In the genomic region with DNA sequence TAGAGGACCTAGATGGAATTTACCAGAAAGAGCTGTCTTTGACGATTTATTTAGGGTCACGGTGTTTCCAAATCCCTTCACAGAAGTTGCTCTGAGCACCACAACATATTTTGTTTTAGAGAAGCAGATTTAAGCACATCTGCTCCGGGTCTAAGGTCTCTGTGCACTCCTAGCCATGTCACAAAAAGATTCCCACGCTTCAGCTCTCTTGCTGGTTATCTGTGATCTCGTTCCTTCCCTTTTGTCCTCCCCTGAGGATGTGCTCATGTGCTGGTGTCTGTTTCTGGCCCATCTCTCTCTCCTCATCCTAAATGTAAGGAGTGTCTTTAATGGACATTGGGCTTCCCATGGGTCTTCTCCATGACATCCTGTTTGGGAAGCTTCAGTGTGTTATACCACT, we compare ENCODE assay signal across 15 cellular contexts. TPM values are rescaled to one million over a fixed set of nuclear protein-coding genes. Genes with fewer than 3 reads are reported as not detected.
DNase-seq lines count a peak whose midpoint lies in the region; ATAC-seq and TF ChIP-seq lines count a peak whose summit lies in the region.
"Had no signal": no experiment of that assay in that cellular context is flagged by ENCODE, and none has a peak within 500 bp of the region (broad histone marks: within the 10 kb centered on the region; RNA-seq: fewer than 3 reads in every experiment).

No MANE protein-coding gene starts in this region.

- no peak for TF ChIP-seq CTCF in prostate gland (IDR thresholded peaks at IDR 0.05)

- TF ChIP-seq POLR2A in prostate gland (IDR thresholded peaks at IDR 0.05) = no peak

- 53% methylated on average over 5 of the region's 5 CpGs for WGBS in right cardiac atrium
- 67% methylated on average over 5 of the region's 5 CpGs for WGBS in prostate gland

- peak overlapping the region in 1 of 7 donors; percentile 78 for H3K27ac Mint-ChIP-seq in CD4-positive, alpha-beta memory T cell
- H3K27ac Mint-ChIP-seq: activated T-helper 2 cell treated with anti-CD3 and anti-CD28 coated beads, Interferon-gamma antibody, Interleukin-2, Interleukin-4, amounts not matched to agents 10 μg/mL and 5 μg/mL and 100 μg/mL, durations not matched to agents 14 hours and 24 hours and 36 hours; IgD-negative memory B cell; memory B cell had no signal

- no peaks in the 10 kb centered on the region for H3K9me3 ChIP-seq in right cardiac atrium (ENCODE audit: control insufficient read depth, low read length)
- H3K9me3 ChIP-seq in prostate gland = no peaks in the 10 kb centered on the region
- H3K9me3 ChIP-seq in CD4-positive, alpha-beta memory T cell (ENCODE audit: control insufficient read depth in 1 of 2, low read length in 2 of 2) = no peaks in the 10 kb centered on the region

- H3K4me3 ChIP-seq in right cardiac atrium (ENCODE audit: low read length) = no peak overlapping the region
- no peak overlapping the region for H3K4me3 ChIP-seq in prostate gland
- H3K4me3 ChIP-seq in H7 (ENCODE audit: insufficient read depth, low read depth, low read length) = no peak overlapping the region
- H3K4me3 ChIP-seq in CD4-positive, alpha-beta memory T cell (ENCODE audit: low read length in 2 of 2) = no peak overlapping the region
- H3K4me3 ChIP-seq: hepatocyte had no signal

- no peaks in the 10 kb centered on the region for H3K36me3 Mint-ChIP-seq in CD4-positive, alpha-beta memory T cell
- H3K36me3 Mint-ChIP-seq: IgD-negative memory B cell, memory B cell had no signal

- CTCF ChIA-PET in CD4-positive, alpha-beta memory T cell (lab: Charles Lee; ENCODE audit: partially characterized antibody) = interaction anchor here (1.3 kb wide), 1 partner anchor 116 kb away, joined by 4 read pairs; no protein-coding TSS in a partner anchor

- peaks cover 7% of the 10 kb centered on the region for H3K4me1 ChIP-seq in right cardiac atrium (ENCODE audit: control insufficient read depth, insufficient read depth, low read length)
- H3K4me1 ChIP-seq in prostate gland (replicated peaks) = no peaks in the 10 kb centered on the region
- H3K4me1 ChIP-seq in CD4-positive, alpha-beta memory T cell (ENCODE audit: insufficient read depth, low read length) = no peaks in the 10 kb centered on the region

- H3K36me3 ChIP-seq in prostate gland (no peaks in the 10 kb centered on the region), H7 (replicated peaks; ENCODE audit: control insufficient read depth, insufficient read depth, low read length) (no peaks in the 10 kb centered on the region)
- H3K36me3 ChIP-seq in CD4-positive, alpha-beta memory T cell (ENCODE audit: insufficient read depth, low read length) = no peaks in the 10 kb centered on the region

- peaks cover 0 to 2% (median 0%) of the 10 kb centered on the region in 8 donors for H3K9me3 Mint-ChIP-seq in CD4-positive, alpha-beta memory T cell
- H3K9me3 Mint-ChIP-seq: activated T-helper 2 cell treated with anti-CD3 and anti-CD28 coated beads, Interferon-gamma antibody, Interleukin-2, Interleukin-4, amounts not matched to agents 10 μg/mL and 5 μg/mL and 100 μg/mL, durations not matched to agents 14 hours and 24 hours and 36 hours; IgD-negative memory B cell; memory B cell had no signal

- peak overlapping the region in 1 of 8 donors; percentile 42 for H3K4me3 Mint-ChIP-seq in CD4-positive, alpha-beta memory T cell
- H3K4me3 Mint-ChIP-seq: IgD-negative memory B cell, memory B cell had no signal

- DNase-seq in Right ventricle myocardium inferior (ENCODE audit: missing footprints) (no peak), cardiac septum (ENCODE audit: low spot score) (no peak), right cardiac atrium (no peak), prostate gland (ENCODE audit: low spot score) (no peak), H7 (no peak), medulla oblongata (ENCODE audit: extremely low spot score) (no peak)
- DNase-seq in stimulated activated CD8-positive, alpha-beta memory T cell treated with anti-CD3 and anti-CD28 coated beads, Interleukin-4, amount 100 ng/mL, for 48 hours = no peak
- no peak for DNase-seq in CD4-positive, alpha-beta memory T cell
- DNase-seq: activated CD4-positive, alpha-beta T cell treated with anti-CD3 and anti-CD28 coated beads, Interleukin-2, amount 50 U/mL, for 48 hours; NCI-H1092 treated with DMSO at 0.1 percent for 48 hours; NCI-H510A had no signal

- no peaks in the 10 kb centered on the region for H3K27me3 Mint-ChIP-seq in CD4-positive, alpha-beta memory T cell

- H3K27me3 ChIP-seq in right cardiac atrium (ENCODE audit: control insufficient read depth, insufficient read depth) (no peaks in the 10 kb centered on the region), prostate gland (replicated peaks; ENCODE audit: insufficient read depth) (no peaks in the 10 kb centered on the region), H7 (ENCODE audit: control insufficient read depth, insufficient read depth, low read length) (no peaks in the 10 kb centered on the region)
- no peaks in the 10 kb centered on the region for H3K27me3 ChIP-seq in CD4-positive, alpha-beta memory T cell (ENCODE audit: insufficient read depth, low read length)
- H3K27me3 ChIP-seq: hepatocyte had no signal

- H3K27ac ChIP-seq in right cardiac atrium (ENCODE audit: low read length) = peak overlapping the region; percentile 95
- peak overlapping the region; percentile 61 to 66 for H3K27ac ChIP-seq in prostate gland
- no peak overlapping the region for H3K27ac ChIP-seq in CD4-positive, alpha-beta memory T cell (ENCODE audit: low read depth, low read length)
- H3K27ac ChIP-seq: hepatocyte had no signal

- POLR2A ChIA-PET in CD4-positive, alpha-beta memory T cell (lab: Charles Lee; ENCODE audit: partially characterized antibody) = no interaction called here

- H3K4me1 Mint-ChIP-seq in CD4-positive, alpha-beta memory T cell = peaks cover 0 to 5% (median 0%) of the 10 kb centered on the region in 4 donors

- ATAC-seq in Right ventricle myocardium inferior (peak; percentile 69), right cardiac atrium (peak in 1 of 2 donors; percentile 15)

- intact Hi-C loops in Right ventricle myocardium inferior (cut with DNase I) = no loop called here
- intact Hi-C loops in cardiac septum (cut with DNase I) = no loop called here
- intact Hi-C loops in right cardiac atrium (cut with DNase I) = no loop called here
- intact Hi-C loops in prostate gland (cut with DNase I) = no loop called here
- intact Hi-C loops in CD4-positive, alpha-beta memory T cell (cut with micrococcal nuclease) = no loop called here

RNA-seq across cellular contexts. Expression of gene GNPNAT1, which starts 53.7 kb away (rescaled TPM):
- total RNA-seq in Right ventricle myocardium inferior = 5.2 TPM
- total RNA-seq in cardiac septum = 7.7 TPM
- 10 to 100 TPM in 1 of 4 donors, 1 to 10 TPM in 3; 7.4 to 15.2 (median 8.3) TPM for total RNA-seq in right cardiac atrium
- 5.0 TPM for polyA plus RNA-seq in right cardiac atrium
- 10 to 100 TPM; 26.2 to 41.4 TPM for total RNA-seq in prostate gland
- total RNA-seq in H7 (2014; rRNA removed; shearing (Covaris generic)) = 25.7 and 39.6 TPM in 2 replicates
- total RNA-seq in CD4-positive, alpha-beta memory T cell = 10 to 100 TPM; 10.0 to 15.2 TPM
- polyA plus RNA-seq in CD4-positive, alpha-beta memory T cell = 10 to 100 TPM; 10.0 to 16.2 TPM
